8 cellular contexts compared by ENCODE assay signal in the genomic region with DNA sequence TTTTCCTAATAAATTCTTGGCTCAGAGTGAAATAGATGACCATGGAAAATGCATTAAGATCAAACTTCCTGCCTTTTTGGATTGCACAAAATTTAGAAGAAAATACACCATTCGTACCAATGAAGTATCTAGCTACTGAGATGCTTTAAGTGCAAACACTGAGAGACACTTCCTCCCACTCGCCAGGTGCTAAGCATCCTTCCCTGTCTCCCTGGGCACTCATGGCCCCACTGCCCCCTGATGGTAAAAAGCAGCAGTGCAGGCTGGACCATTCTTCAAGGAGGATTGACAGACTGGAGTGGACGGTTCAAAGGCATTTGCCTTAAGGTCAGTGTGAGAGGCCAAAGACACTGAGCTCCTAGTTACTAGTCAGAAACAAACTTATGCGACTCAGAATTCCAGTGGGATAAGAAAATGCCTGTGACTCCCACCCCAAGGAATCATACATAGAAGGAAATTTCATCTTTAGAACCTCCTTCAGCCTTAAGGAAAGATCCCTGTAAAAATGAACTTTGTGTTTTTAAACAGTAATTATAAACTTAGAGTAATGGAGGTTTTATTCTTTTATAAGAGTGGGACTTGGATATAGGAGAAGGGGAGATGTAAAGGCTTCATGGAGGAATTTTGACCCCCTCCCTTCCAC.
DNase-seq lines count a peak whose midpoint lies in the region; ATAC-seq and TF ChIP-seq lines count a peak whose summit lies in the region.

No MANE protein-coding gene starts in this region.

- H3K27me3 Mint-ChIP-seq in natural killer cell treated with Interleukin-12 subunit alpha and Interleukin-12 subunit beta and Interleukin-15 and Interleukin-18, amount 100 ng/mL, for 72 hours: peaks cover 27 to 33% of the 10 kb centered on the region in 2 donors

- ATAC-seq in GM18873 (IDR thresholded peaks at IDR 0.05; ENCODE audit: low FRiP score, unreplicated experiment) (peak; percentile 68), HG03196 (IDR thresholded peaks at IDR 0.05; ENCODE audit: unreplicated experiment) (peak; percentile 68)
- peak; percentile 76 to 77 for ATAC-seq in natural killer cell treated with Interleukin-12 subunit alpha and Interleukin-12 subunit beta and Interleukin-15 and Interleukin-18, amount 100 ng/mL, for 72 hours

- no peak for TF ChIP-seq POLR2A in erythroblast (IDR thresholded peaks at IDR 0.05; ENCODE audit: low read length)

- no peaks in the 10 kb centered on the region for H3K9me3 Mint-ChIP-seq in natural killer cell treated with Interleukin-12 subunit alpha and Interleukin-12 subunit beta and Interleukin-15 and Interleukin-18, amount 100 ng/mL, for 72 hours

- no peak for DNase-seq in BJ (ENCODE audit: low read depth)
- DNase-seq in NOMO-1 treated with dmso at 0.1 percent for 144 hours (lab: John Stamatoyannopoulos, UW; ENCODE audit: unreplicated experiment): peak; percentile 23
- peak; percentile 86 for DNase-seq in activated CD8-positive, alpha-beta memory T cell treated with anti-CD3 and anti-CD28 coated beads, Interleukin-2, amount 50 U/mL, for 48 hours
- peak; percentile 45 to 74 for DNase-seq in erythroblast (lab: John Stamatoyannopoulos, UW)
- peak; percentile 65 for DNase-seq in natural killer cell treated with Interleukin-12 subunit alpha and Interleukin-12 subunit beta and Interleukin-15 and Interleukin-18, amount 100 ng/mL, for 72 hours (ENCODE audit: low spot score)
- DNase-seq in stimulated activated naive CD4-positive, alpha-beta T cell treated with Interleukin-2 at 50 U/mL for 16 hours (lab: John Stamatoyannopoulos, UW): peak; percentile 47

- no peak overlapping the region for H3K4me3 ChIP-seq in BJ (ENCODE audit: low read depth, low read length)

- peaks cover 2% of the 10 kb centered on the region; the same call in 1 of the 2 replicates for H3K27me3 ChIP-seq in BJ (ENCODE audit: control insufficient read depth, insufficient read depth, low read length)

- TF ChIP-seq CTCF in BJ (IDR thresholded peaks at IDR 0.05; ENCODE audit: insufficient read depth, low read depth, low read length): peak; percentile 87

- CTCF ChIA-PET in BJ (lab: Yijun Ruan, JAX): interaction anchor here (0.8 to 1.9 kb wide), 6 partner anchors 12 to 722 kb away, joined by 3 to 5 read pairs (median 4); no protein-coding TSS in a partner anchor

- H3K36me3 Mint-ChIP-seq in natural killer cell treated with Interleukin-12 subunit alpha and Interleukin-12 subunit beta and Interleukin-15 and Interleukin-18, amount 100 ng/mL, for 72 hours: no peaks in the 10 kb centered on the region

- no peaks in the 10 kb centered on the region for H3K36me3 ChIP-seq in BJ (ENCODE audit: control insufficient read depth, insufficient read depth, low read length)

- no peaks in the 10 kb centered on the region for H3K4me1 Mint-ChIP-seq in natural killer cell treated with Interleukin-12 subunit alpha and Interleukin-12 subunit beta and Interleukin-15 and Interleukin-18, amount 100 ng/mL, for 72 hours (ENCODE audit: low read depth in 2 of 2)

- H3K27ac Mint-ChIP-seq in natural killer cell treated with Interleukin-12 subunit alpha and Interleukin-12 subunit beta and Interleukin-15 and Interleukin-18, amount 100 ng/mL, for 72 hours: no peak overlapping the region

- POLR2A ChIA-PET in BJ (lab: Charles Lee): no interaction called here

- H3K4me3 Mint-ChIP-seq in natural killer cell treated with Interleukin-12 subunit alpha and Interleukin-12 subunit beta and Interleukin-15 and Interleukin-18, amount 100 ng/mL, for 72 hours: no peak overlapping the region
